Comparison of ENCODE assay signal across 3 cellular contexts in the genomic region with DNA sequence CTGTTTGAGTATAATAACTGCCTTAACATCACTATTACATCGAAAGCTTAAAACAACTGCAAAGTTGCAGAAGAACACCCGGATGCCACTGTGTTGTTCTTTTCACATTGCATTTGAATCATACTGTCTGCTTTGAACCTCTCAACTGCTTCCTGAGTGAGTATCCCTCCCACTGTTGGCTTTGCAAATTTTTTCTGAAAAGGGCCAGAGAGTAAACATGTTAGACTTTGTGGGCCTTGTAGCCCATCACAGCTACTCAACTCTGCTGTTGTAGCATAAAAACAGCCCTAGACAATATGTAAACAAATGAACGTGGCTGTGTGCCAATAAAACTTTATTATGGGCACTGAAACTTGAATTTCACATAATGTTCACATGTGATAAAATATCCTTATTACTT.
TF ChIP-seq lines count a peak whose summit lies in the region.

No MANE protein-coding gene starts in this region.

TF ChIP-seq in GM23338, 12 proteins besides CTCF, POLR2A, EP300 and RAD21 (continues in another document):
- TF ChIP-seq, protein P1, sequence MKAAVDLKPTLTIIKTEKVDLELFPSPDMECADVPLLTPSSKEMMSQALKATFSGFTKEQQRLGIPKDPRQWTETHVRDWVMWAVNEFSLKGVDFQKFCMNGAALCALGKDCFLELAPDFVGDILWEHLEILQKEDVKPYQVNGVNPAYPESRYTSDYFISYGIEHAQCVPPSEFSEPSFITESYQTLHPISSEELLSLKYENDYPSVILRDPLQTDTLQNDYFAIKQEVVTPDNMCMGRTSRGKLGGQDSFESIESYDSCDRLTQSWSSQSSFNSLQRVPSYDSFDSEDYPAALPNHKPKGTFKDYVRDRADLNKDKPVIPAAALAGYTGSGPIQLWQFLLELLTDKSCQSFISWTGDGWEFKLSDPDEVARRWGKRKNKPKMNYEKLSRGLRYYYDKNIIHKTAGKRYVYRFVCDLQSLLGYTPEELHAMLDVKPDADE (IDR thresholded peaks at IDR 0.05), result no peak
- TF ChIP-seq EZH2phosphoT487 (IDR thresholded peaks at IDR 0.05; ENCODE audit: unreplicated experiment) (no peak), EZH2 (IDR thresholded peaks at IDR 0.05; ENCODE audit: low read depth, unreplicated experiment) (no peak), POLR2AphosphoS5 (IDR thresholded peaks at IDR 0.05; ENCODE audit: low read depth) (no peak), NANOG (IDR thresholded peaks at IDR 0.05; ENCODE audit: borderline replicate concordance) (no peak), STAT1 (IDR thresholded peaks at IDR 0.05; ENCODE audit: unreplicated experiment) (no peak), ZNF114 (CRISPR knock-in tag; IDR thresholded peaks at IDR 0.05) (no peak)
- TF ChIP-seq, protein P2, sequence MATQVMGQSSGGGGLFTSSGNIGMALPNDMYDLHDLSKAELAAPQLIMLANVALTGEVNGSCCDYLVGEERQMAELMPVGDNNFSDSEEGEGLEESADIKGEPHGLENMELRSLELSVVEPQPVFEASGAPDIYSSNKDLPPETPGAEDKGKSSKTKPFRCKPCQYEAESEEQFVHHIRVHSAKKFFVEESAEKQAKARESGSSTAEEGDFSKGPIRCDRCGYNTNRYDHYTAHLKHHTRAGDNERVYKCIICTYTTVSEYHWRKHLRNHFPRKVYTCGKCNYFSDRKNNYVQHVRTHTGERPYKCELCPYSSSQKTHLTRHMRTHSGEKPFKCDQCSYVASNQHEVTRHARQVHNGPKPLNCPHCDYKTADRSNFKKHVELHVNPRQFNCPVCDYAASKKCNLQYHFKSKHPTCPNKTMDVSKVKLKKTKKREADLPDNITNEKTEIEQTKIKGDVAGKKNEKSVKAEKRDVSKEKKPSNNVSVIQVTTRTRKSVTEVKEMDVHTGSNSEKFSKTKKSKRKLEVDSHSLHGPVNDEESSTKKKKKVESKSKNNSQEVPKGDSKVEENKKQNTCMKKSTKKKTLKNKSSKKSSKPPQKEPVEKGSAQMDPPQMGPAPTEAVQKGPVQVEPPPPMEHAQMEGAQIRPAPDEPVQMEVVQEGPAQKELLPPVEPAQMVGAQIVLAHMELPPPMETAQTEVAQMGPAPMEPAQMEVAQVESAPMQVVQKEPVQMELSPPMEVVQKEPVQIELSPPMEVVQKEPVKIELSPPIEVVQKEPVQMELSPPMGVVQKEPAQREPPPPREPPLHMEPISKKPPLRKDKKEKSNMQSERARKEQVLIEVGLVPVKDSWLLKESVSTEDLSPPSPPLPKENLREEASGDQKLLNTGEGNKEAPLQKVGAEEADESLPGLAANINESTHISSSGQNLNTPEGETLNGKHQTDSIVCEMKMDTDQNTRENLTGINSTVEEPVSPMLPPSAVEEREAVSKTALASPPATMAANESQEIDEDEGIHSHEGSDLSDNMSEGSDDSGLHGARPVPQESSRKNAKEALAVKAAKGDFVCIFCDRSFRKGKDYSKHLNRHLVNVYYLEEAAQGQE (IDR thresholded peaks at IDR 0.05; ENCODE audit: unreplicated experiment), result no peak

TF ChIP-seq in WTC11, 78 proteins besides CTCF, POLR2A, EP300 and RAD21:
- TF ChIP-seq, protein P3, sequence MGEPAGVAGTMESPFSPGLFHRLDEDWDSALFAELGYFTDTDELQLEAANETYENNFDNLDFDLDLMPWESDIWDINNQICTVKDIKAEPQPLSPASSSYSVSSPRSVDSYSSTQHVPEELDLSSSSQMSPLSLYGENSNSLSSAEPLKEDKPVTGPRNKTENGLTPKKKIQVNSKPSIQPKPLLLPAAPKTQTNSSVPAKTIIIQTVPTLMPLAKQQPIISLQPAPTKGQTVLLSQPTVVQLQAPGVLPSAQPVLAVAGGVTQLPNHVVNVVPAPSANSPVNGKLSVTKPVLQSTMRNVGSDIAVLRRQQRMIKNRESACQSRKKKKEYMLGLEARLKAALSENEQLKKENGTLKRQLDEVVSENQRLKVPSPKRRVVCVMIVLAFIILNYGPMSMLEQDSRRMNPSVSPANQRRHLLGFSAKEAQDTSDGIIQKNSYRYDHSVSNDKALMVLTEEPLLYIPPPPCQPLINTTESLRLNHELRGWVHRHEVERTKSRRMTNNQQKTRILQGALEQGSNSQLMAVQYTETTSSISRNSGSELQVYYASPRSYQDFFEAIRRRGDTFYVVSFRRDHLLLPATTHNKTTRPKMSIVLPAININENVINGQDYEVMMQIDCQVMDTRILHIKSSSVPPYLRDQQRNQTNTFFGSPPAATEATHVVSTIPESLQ (CRISPR knock-in tag; IDR thresholded peaks at IDR 0.05), result no peak
- TF ChIP-seq KAT7 (CRISPR knock-in tag; IDR thresholded peaks at IDR 0.05; ENCODE audit: borderline replicate concordance), result no peak
- no peak for TF ChIP-seq ATF1 (CRISPR knock-in tag; IDR thresholded peaks at IDR 0.05)
- no peak for TF ChIP-seq NR2C2 (CRISPR knock-in tag; IDR thresholded peaks at IDR 0.05)
- no peak for TF ChIP-seq EMX1 (CRISPR knock-in tag; IDR thresholded peaks at IDR 0.05)
- TF ChIP-seq, protein P4, sequence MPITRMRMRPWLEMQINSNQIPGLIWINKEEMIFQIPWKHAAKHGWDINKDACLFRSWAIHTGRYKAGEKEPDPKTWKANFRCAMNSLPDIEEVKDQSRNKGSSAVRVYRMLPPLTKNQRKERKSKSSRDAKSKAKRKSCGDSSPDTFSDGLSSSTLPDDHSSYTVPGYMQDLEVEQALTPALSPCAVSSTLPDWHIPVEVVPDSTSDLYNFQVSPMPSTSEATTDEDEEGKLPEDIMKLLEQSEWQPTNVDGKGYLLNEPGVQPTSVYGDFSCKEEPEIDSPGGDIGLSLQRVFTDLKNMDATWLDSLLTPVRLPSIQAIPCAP (CRISPR knock-in tag; IDR thresholded peaks at IDR 0.05), result no peak
- no peak for TF ChIP-seq JUN (CRISPR knock-in tag; IDR thresholded peaks at IDR 0.05)
- no peak for TF ChIP-seq NFATC4 (CRISPR knock-in tag; IDR thresholded peaks at IDR 0.05)
- TF ChIP-seq PRRX2 (CRISPR knock-in tag; IDR thresholded peaks at IDR 0.05), result no peak
- TF ChIP-seq CREM (CRISPR knock-in tag; IDR thresholded peaks at IDR 0.05), result no peak
- TF ChIP-seq, protein P5, sequence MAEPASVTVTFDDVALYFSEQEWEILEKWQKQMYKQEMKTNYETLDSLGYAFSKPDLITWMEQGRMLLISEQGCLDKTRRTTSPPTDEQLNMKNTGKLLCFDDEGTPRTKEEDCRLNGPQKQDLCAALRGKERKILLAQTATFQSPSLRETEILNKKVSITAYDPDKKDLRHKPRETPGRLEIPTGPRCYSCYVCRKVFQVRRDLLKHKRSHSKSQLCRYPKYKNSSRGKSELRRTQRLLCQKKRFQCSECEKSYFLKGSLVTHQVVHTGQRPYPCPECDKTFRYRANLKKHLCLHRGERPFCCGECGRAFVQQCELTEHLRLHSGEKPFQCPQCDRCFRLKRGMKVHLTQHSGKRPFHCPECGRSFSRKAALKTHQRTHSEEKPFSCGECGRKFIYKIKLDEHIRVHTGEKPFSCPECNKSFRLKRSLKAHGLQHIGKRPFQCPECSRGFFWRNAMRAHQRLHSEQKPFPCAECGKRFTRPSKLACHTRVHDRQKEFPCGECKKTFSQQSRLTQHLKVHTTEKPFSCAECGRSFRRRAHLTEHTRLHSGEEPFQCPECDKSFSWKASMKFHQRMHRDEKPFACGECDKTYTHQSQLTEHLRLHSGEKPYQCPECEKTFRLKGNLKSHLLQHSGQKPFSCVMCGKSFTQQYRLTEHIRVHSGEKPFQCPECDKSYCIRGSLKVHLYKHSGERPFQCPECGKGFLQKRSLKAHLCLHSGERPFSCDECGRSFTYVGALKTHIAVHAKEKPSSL (CRISPR knock-in tag; conservative IDR thresholded peaks at IDR 0.05), result no peak

TF ChIP-seq in endothelial cell of umbilical vein, 7 proteins besides CTCF, POLR2A, EP300 and RAD21:
- no peak for TF ChIP-seq POLR2AphosphoS5 (IDR thresholded peaks at IDR 0.05; ENCODE audit: insufficient read depth, low read depth, low read length)
- TF ChIP-seq GATA2 (IDR thresholded peaks at IDR 0.05; ENCODE audit: insufficient read depth, insufficient read length, low read depth, low read length), result no peak
- TF ChIP-seq, protein P6, sequence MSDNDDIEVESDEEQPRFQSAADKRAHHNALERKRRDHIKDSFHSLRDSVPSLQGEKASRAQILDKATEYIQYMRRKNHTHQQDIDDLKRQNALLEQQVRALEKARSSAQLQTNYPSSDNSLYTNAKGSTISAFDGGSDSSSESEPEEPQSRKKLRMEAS (IDR thresholded peaks at IDR 0.05; ENCODE audit: insufficient read depth, insufficient read length), result no peak
- TF ChIP-seq JUN (IDR thresholded peaks at IDR 0.05; ENCODE audit: borderline replicate concordance, insufficient read depth, insufficient read length, low read depth), result no peak
- no peak for TF ChIP-seq FOS (IDR thresholded peaks at IDR 0.05; ENCODE audit: borderline replicate concordance, insufficient read depth, low read length)
- TF ChIP-seq MYC (IDR thresholded peaks at IDR 0.05; ENCODE audit: low read depth, low read length), result no peak
- TF ChIP-seq EZH2 (IDR thresholded peaks at IDR 0.05; ENCODE audit: borderline replicate concordance, low read depth, low read length, severe bottlenecking), result no peak
